ENCODE assay signal across 3 cellular contexts in genomic region chr17:73878923-73879322, GRCh38.
"Had no signal": no experiment of that assay in that cellular context is flagged by ENCODE, and none has a peak within 500 bp of the region (broad histone marks: within the 10 kb centered on the region; RNA-seq: fewer than 3 reads in every experiment).

No MANE protein-coding gene starts in this region.

- ATAC-seq: GM12878 had no signal

- DNase-seq: GDM1, GF-D8 had no signal

- H3K4me3 ChIP-seq: GM12878 had no signal
